9 cellular contexts compared by ENCODE assay signal in genomic region chr2:233079473-233079877, GRCh38. TPM values are rescaled to one million over a fixed set of nuclear protein-coding genes. Genes with fewer than 3 reads are reported as not detected.
DNase-seq lines count a peak whose midpoint lies in the region; ATAC-seq and TF ChIP-seq lines count a peak whose summit lies in the region.
"Had no signal": no experiment of that assay in that cellular context is flagged by ENCODE, and none has a peak within 500 bp of the region (broad histone marks: within the 10 kb centered on the region; RNA-seq: fewer than 3 reads in every experiment).

No MANE protein-coding gene starts in this region.

- H3K36me3 ChIP-seq in CD4-positive, alpha-beta memory T cell (ENCODE audit: insufficient read depth, low read length): no peaks in the 10 kb centered on the region
- H3K36me3 ChIP-seq in IMR-90 (ENCODE audit: control insufficient read depth, insufficient read depth, low read length) (no peaks in the 10 kb centered on the region), colonic mucosa (no peaks in the 10 kb centered on the region), HAP-1 (replicated peaks) (no peaks in the 10 kb centered on the region)

- peaks cover 0 to 3% (median 0%) of the 10 kb centered on the region in 8 donors for H3K9me3 Mint-ChIP-seq in CD4-positive, alpha-beta memory T cell

- POLR2A ChIA-PET in CD4-positive, alpha-beta memory T cell (lab: Charles Lee; ENCODE audit: partially characterized antibody): interaction anchor here (1.0 to 16.7 kb wide), 8 partner anchors 15 to 191 kb away, joined by 3 to 426 read pairs (median 5); partner anchors contain the start of genes ATG16L1 and INPP5D
- POLR2A ChIA-PET in IMR-90 (lab: Charles Lee; ENCODE audit: unreplicated experiment): no interaction called here

- no peak overlapping the region for H2BK5ac ChIP-seq in IMR-90 (ENCODE audit: low read depth, low read length, poor library complexity, severe bottlenecking)

- intact Hi-C loops in CD4-positive, alpha-beta memory T cell (cut with micrococcal nuclease): loop anchor here (5.0 kb wide), 1 partner anchor 173 kb away; the partner anchor contains the start of gene ATG16L1
- intact Hi-C loops in IMR-90 (cut with micrococcal nuclease): no loop called here
- intact Hi-C loops in colonic mucosa (cut with DNase I): no loop called here

- no peak overlapping the region for H3K56ac ChIP-seq in IMR-90 (ENCODE audit: extremely low read depth, insufficient read depth, low read length)

- no peaks in the 10 kb centered on the region for H3K9me3 ChIP-seq in CD4-positive, alpha-beta memory T cell (ENCODE audit: control insufficient read depth in 1 of 2, low read length in 2 of 2)
- H3K9me3 ChIP-seq in IMR-90 (ENCODE audit: control insufficient read depth, insufficient read depth, low read length) (no peaks in the 10 kb centered on the region), colonic mucosa (no peaks in the 10 kb centered on the region), HAP-1 (no peaks in the 10 kb centered on the region)

- no peak overlapping the region for H3K18ac ChIP-seq in IMR-90 (ENCODE audit: low read depth, low read length)

- CTCF ChIA-PET in CD4-positive, alpha-beta memory T cell (lab: Charles Lee; ENCODE audit: partially characterized antibody): interaction anchor here (1.2 to 6.3 kb wide), 5 partner anchors 18 to 26 kb away, joined by 3 to 40 read pairs (median 35); partner anchors contain the start of gene INPP5D
- CTCF ChIA-PET in IMR-90 (lab: Yijun Ruan, JAX): no interaction called here

- no peak for TF ChIP-seq CTCF in IMR-90 (conservative IDR thresholded peaks at IDR 0.05; ENCODE audit: low read depth, low read length)
- TF ChIP-seq CTCF in colonic mucosa (IDR thresholded peaks at IDR 0.05): no peak

- H2BK20ac ChIP-seq in IMR-90 (ENCODE audit: low read depth, low read length): no peak overlapping the region

- peak overlapping the region; percentile 51 for H2AFZ ChIP-seq in IMR-90 (replicated peaks; ENCODE audit: low read length, poor library complexity)

- no peak overlapping the region for H2AK9ac ChIP-seq in IMR-90 (replicated peaks; ENCODE audit: low read depth, low read length, poor library complexity)

- H4K8ac ChIP-seq in IMR-90 (ENCODE audit: low read depth in 2 of 2, low read length in 2 of 2): no peak overlapping the region

- peaks cover 100% of the 10 kb centered on the region for H3K4me1 ChIP-seq in CD4-positive, alpha-beta memory T cell (ENCODE audit: insufficient read depth, low read length)
- H3K4me1 ChIP-seq in IMR-90 (ENCODE audit: control insufficient read depth, insufficient read depth, low read length) (no peaks in the 10 kb centered on the region), colonic mucosa (no peaks in the 10 kb centered on the region), HAP-1 (no peaks in the 10 kb centered on the region)

- H4K5ac ChIP-seq in IMR-90 (ENCODE audit: low read depth, low read length): no peak overlapping the region

- peaks cover 24 to 45% of the 10 kb centered on the region in 2 donors for H3K36me3 Mint-ChIP-seq in CD4-positive, alpha-beta memory T cell

- ATAC-seq in GM19467 (IDR thresholded peaks at IDR 0.05; ENCODE audit: unreplicated experiment): peak; percentile 43
- ATAC-seq in IMR-90 (ENCODE audit: low read depth): no peak

- no peak overlapping the region for H2BK120ac ChIP-seq in IMR-90 (ENCODE audit: low read depth, low read length)

- peaks cover 61 to 70% (median 69%) of the 10 kb centered on the region in 4 donors for H3K4me1 Mint-ChIP-seq in CD4-positive, alpha-beta memory T cell

- no peak overlapping the region for H2BK15ac ChIP-seq in IMR-90 (ENCODE audit: low read depth, low read length)

- H3K9ac ChIP-seq in IMR-90 (ENCODE audit: low read depth, low read length) (no peak overlapping the region), colonic mucosa (ENCODE audit: low read depth in 2 of 2, low read length in 2 of 2) (no peak overlapping the region)

- no peaks in the 10 kb centered on the region for H3K27me3 ChIP-seq in CD4-positive, alpha-beta memory T cell (ENCODE audit: insufficient read depth, low read length)
- H3K27me3 ChIP-seq in IMR-90 (ENCODE audit: control insufficient read depth, insufficient read depth, low read length) (peaks cover 7% of the 10 kb centered on the region), colonic mucosa (no peaks in the 10 kb centered on the region), HAP-1 (ENCODE audit: low read depth) (no peaks in the 10 kb centered on the region)

- H3K9me1 ChIP-seq in IMR-90 (ENCODE audit: insufficient read depth, low read length): no peaks in the 10 kb centered on the region

- WGBS in IMR-90 (ENCODE audit: extremely low coverage in 2 of 2, insufficient read length in 1 of 2), 2 experiments: 20% methylated on average over 2 of the region's 10 CpGs; no CpG with 5 or more reads in 1 of the 2 experiments

- DNase-seq in CD4-positive, alpha-beta memory T cell: peak in 4 of 5 donors; percentile 45 to 67 (median 52)
- DNase-seq in IMR-90 (no peak), colonic mucosa (no peak), cortex of kidney (lab: John Stamatoyannopoulos, UW) (no peak), NCI-H69 (lab: John Stamatoyannopoulos, UW) (no peak), NCI-H2029 (lab: John Stamatoyannopoulos, UW) (no peak), HAP-1 (ENCODE audit: low spot score in 2 of 2) (no peak)
- DNase-seq: NCI-H1930 had no signal

- peak overlapping the region; percentile 54 for H3K27ac ChIP-seq in CD4-positive, alpha-beta memory T cell (ENCODE audit: low read depth, low read length)
- H3K27ac ChIP-seq in IMR-90 (ENCODE audit: insufficient read depth, low read length): no peak overlapping the region
- H3K27ac ChIP-seq in colonic mucosa: peak overlapping the region; percentile 16

- in situ Hi-C loops in IMR-90 (cut with MboI; ENCODE audit: low sequenced_read_pairs) (no loop called here), HAP-1 (cut with MboI; ENCODE audit: low sequenced_read_pairs) (no loop called here)

- H2AK5ac ChIP-seq in IMR-90 (ENCODE audit: low read depth, low read length): no peak overlapping the region

- no peaks in the 10 kb centered on the region for H4K20me1 ChIP-seq in IMR-90 (ENCODE audit: insufficient read depth, low read length)

- TF ChIP-seq RAD21 in IMR-90 (IDR thresholded peaks at IDR 0.05; ENCODE audit: low read length): no peak

- H3K4me3 Mint-ChIP-seq in CD4-positive, alpha-beta memory T cell: peak overlapping the region; percentile 76 to 95 (median 83)

- H3K27ac Mint-ChIP-seq in CD4-positive, alpha-beta memory T cell: peak overlapping the region in 6 of 7 donors; percentile 88 to 98 (median 96)

- no peak overlapping the region for H3K23ac ChIP-seq in IMR-90 (ENCODE audit: low read depth, low read length)

- H3K27me3 Mint-ChIP-seq in CD4-positive, alpha-beta memory T cell: peaks cover 0 to 1% of the 10 kb centered on the region in 2 donors

- H3K79me1 ChIP-seq in IMR-90 (ENCODE audit: low read depth in 1 of 2, low read length in 2 of 2): no peaks in the 10 kb centered on the region

- BruUV-seq in IMR-90 (replicated peaks; lab: Mats Ljungman, UMichigan): no TSS peak

- H3K14ac ChIP-seq in IMR-90 (replicated peaks; ENCODE audit: low read depth, low read length): no peak overlapping the region

- H4K91ac ChIP-seq in IMR-90 (ENCODE audit: insufficient read depth, low read depth, low read length): no peak overlapping the region

- no peak overlapping the region for H3K4ac ChIP-seq in IMR-90 (ENCODE audit: low read depth, low read length)

- peak overlapping the region in 1 of 2 donors; percentile 34 for H3K4me3 ChIP-seq in CD4-positive, alpha-beta memory T cell (ENCODE audit: low read length in 2 of 2)
- no peak overlapping the region for H3K4me3 ChIP-seq in IMR-90 (ENCODE audit: insufficient read depth, low read depth, low read length)
- H3K4me3 ChIP-seq in colonic mucosa: no peak overlapping the region
- no peak overlapping the region for H3K4me3 ChIP-seq in HAP-1

- dilution Hi-C loops in IMR-90 (cut with HindIII; ENCODE audit: low sequenced_read_pairs, unreplicated experiment): no loop called here

- H3K4me2 ChIP-seq in IMR-90 (ENCODE audit: low read depth, low read length): no peak overlapping the region

- TF ChIP-seq POLR2A in IMR-90 (IDR thresholded peaks at IDR 0.05; ENCODE audit: low read depth, low read length): no peak

TF ChIP-seq in IMR-90, 13 proteins besides CTCF, POLR2A, EP300 and RAD21:
- no peak for TF ChIP-seq BHLHE40 (IDR thresholded peaks at IDR 0.05; ENCODE audit: low read depth, low read length)
- TF ChIP-seq MAZ (IDR thresholded peaks at IDR 0.05; ENCODE audit: borderline replicate concordance, low read depth, low read length): no peak
- no peak for TF ChIP-seq NFE2L2 (IDR thresholded peaks at IDR 0.05; ENCODE audit: low read depth, low read length)
TF ChIP-seq in IMR-90: peak in this region for 0.

RNA-seq across cellular contexts. Expression of gene INPP5D, which starts 19.3 kb away (rescaled TPM):
- 100 to 1,000 TPM; 117 to 127 TPM for total RNA-seq in CD4-positive, alpha-beta memory T cell
- polyA plus RNA-seq in CD4-positive, alpha-beta memory T cell: 100 to 1,000 TPM in 1 of 2 donors, 10 to 100 TPM in 1; 29.6 to 125 TPM
- total RNA-seq in IMR-90 (2012; rRNA removed): under 0.01 and 0.18 TPM in 2 replicates
- 0.09 and 0.29 TPM in 2 replicates for polyA plus RNA-seq in IMR-90 (2012; rRNA removed)
- polyA plus RNA-seq in IMR-90 (2012; cell fraction: cytosol; rRNA removed): 0.14 and 0.18 TPM in 2 replicates
- 0.52 and 1.9 TPM in 2 replicates for polyA plus RNA-seq in IMR-90 (2012; cell fraction: nucleus; rRNA removed; ENCODE audit: low replicate concordance)
- 1 to 10 TPM; 6.5 to 7.1 TPM for total RNA-seq in colonic mucosa

RNA-seq across cellular contexts. Expression of gene NEU2, which starts 47.0 kb away (rescaled TPM):
- not detected for total RNA-seq in CD4-positive, alpha-beta memory T cell
- polyA plus RNA-seq in CD4-positive, alpha-beta memory T cell: not detected
- total RNA-seq in IMR-90 (2012; rRNA removed) (not detected in 2 replicates), colonic mucosa (not detected)
- not detected in 2 replicates for polyA plus RNA-seq in IMR-90 (2012; rRNA removed)
- not detected in 2 replicates for polyA plus RNA-seq in IMR-90 (2012; cell fraction: cytosol; rRNA removed)
- not detected in 2 replicates for polyA plus RNA-seq in IMR-90 (2012; cell fraction: nucleus; rRNA removed; ENCODE audit: low replicate concordance)

Comparison
In these comparisons a context has a peak if more than half of its experiments do, and no peak if none do; other contexts are left out.
1. DNase-seq: peak in CD4-positive, alpha-beta memory T cell (4 of 5); none in IMR-90 (single experiment), colonic mucosa (single experiment), cortex of kidney (single experiment), NCI-H69 (single experiment), NCI-H2029 (single experiment) and HAP-1 (0 of 2).
2. RNA of gene INPP5D, which starts 19.3 kb away (total RNA-seq): 117 to 127 TPM in CD4-positive, alpha-beta memory T cell; 6.5 to 7.1 TPM in colonic mucosa and under 0.01 to 0.18 TPM in IMR-90; every median in the first group is over 10 times any median in the second.